10 cellular contexts compared by ENCODE assay signal in genomic region chr10:60910543-60910942, GRCh38. TPM values are rescaled to one million over a fixed set of nuclear protein-coding genes. Genes with fewer than 3 reads are reported as not detected.
A peak's percentile ranks its signal among the peaks of the same experiment; 100 is the strongest.
DNase-seq lines count a peak whose midpoint lies in the region; ATAC-seq, FAIRE-seq and TF ChIP-seq lines count a peak whose summit lies in the region.
"Had no signal": no experiment of that assay in that cellular context is flagged by ENCODE, and none has a peak within 500 bp of the region (broad histone marks: within the 10 kb centered on the region; RNA-seq: fewer than 3 reads in every experiment).

No MANE protein-coding gene starts in this region.

- 31 to 32% methylated on average over 5 of the region's 5 CpGs for WGBS in body of pancreas, 2 donors

- TF ChIP-seq POLR2A in body of pancreas (IDR thresholded peaks at IDR 0.05) = no peak

- peaks cover 16% of the 10 kb centered on the region for H3K4me1 ChIP-seq in body of pancreas

- TF ChIP-seq CTCF in GM12865 (IDR thresholded peaks at IDR 0.05; ENCODE audit: insufficient read depth, low read depth, low read length, missing control alignments) (no peak), body of pancreas (IDR thresholded peaks at IDR 0.05) (peak in 1 of 7 experiments; percentile 2), nephron (IDR thresholded peaks at IDR 0.05; ENCODE audit: unreplicated experiment in 3 of 3) (no peak)

- no peaks in the 10 kb centered on the region for H3K36me3 ChIP-seq in body of pancreas (replicated peaks in 1 of 2; ENCODE audit: insufficient read depth in 1 of 2, low read depth in 2 of 2)

- ATAC-seq in HG03432 (IDR thresholded peaks at IDR 0.05; ENCODE audit: unreplicated experiment) = peak; percentile 48
- ATAC-seq in body of pancreas = peak; percentile 87
- ATAC-seq in stimulated activated effector memory CD8-positive, alpha-beta T cell treated with anti-CD3 and anti-CD28 coated beads, Interleukin-12 subunit alpha, Interleukin-12 subunit beta, amount 100 ng/mL, for 72 hours = no peak
- no peak for ATAC-seq in GM21786 (IDR thresholded peaks at IDR 0.05; ENCODE audit: unreplicated experiment)

- no peak overlapping the region for H3K4me3 Mint-ChIP-seq in nephron
- no peak overlapping the region for H3K4me3 Mint-ChIP-seq in stimulated activated effector memory CD8-positive, alpha-beta T cell treated with anti-CD3 and anti-CD28 coated beads, Interleukin-12 subunit alpha, Interleukin-12 subunit beta, amount 100 ng/mL, for 72 hours

- peak overlapping the region in 2 of 3 experiments; percentile 3 to 51 for H3K27ac Mint-ChIP-seq in nephron
- no peak overlapping the region for H3K27ac Mint-ChIP-seq in stimulated activated effector memory CD8-positive, alpha-beta T cell treated with anti-CD3 and anti-CD28 coated beads, Interleukin-12 subunit alpha, Interleukin-12 subunit beta, amount 100 ng/mL, for 72 hours

- peak overlapping the region; percentile 43 to 80 (median 59) for H3K27ac ChIP-seq in body of pancreas
- H3K27ac ChIP-seq: C4-2B had no signal

- peaks cover 41% of the 10 kb centered on the region for H3K4me1 Mint-ChIP-seq in nephron
- H3K4me1 Mint-ChIP-seq in stimulated activated effector memory CD8-positive, alpha-beta T cell treated with anti-CD3 and anti-CD28 coated beads, Interleukin-12 subunit alpha, Interleukin-12 subunit beta, amount 100 ng/mL, for 72 hours = peaks cover 9% of the 10 kb centered on the region

- H3K9me3 Mint-ChIP-seq in nephron = peaks cover 10% of the 10 kb centered on the region
- H3K9me3 Mint-ChIP-seq in stimulated activated effector memory CD8-positive, alpha-beta T cell treated with anti-CD3 and anti-CD28 coated beads, Interleukin-12 subunit alpha, Interleukin-12 subunit beta, amount 100 ng/mL, for 72 hours = peaks cover 3% of the 10 kb centered on the region

- no peak overlapping the region for H3K4me3 ChIP-seq in GM12865 (ENCODE audit: low read depth, low read length)
- no peak overlapping the region for H3K4me3 ChIP-seq in body of pancreas

- intact Hi-C loops in body of pancreas (cut with DNase I) = no loop called here

- H3K27me3 ChIP-seq in body of pancreas = no peaks in the 10 kb centered on the region

- H3K9me3 ChIP-seq in body of pancreas = no peaks in the 10 kb centered on the region

- H3K36me3 Mint-ChIP-seq in nephron (ENCODE audit: low read depth) = peaks cover 85% of the 10 kb centered on the region
- H3K36me3 Mint-ChIP-seq in stimulated activated effector memory CD8-positive, alpha-beta T cell treated with anti-CD3 and anti-CD28 coated beads, Interleukin-12 subunit alpha, Interleukin-12 subunit beta, amount 100 ng/mL, for 72 hours = no peaks in the 10 kb centered on the region

- no peak for FAIRE-seq in RCC 7860 (lab: Jason Lieb, UNC)

- no peaks in the 10 kb centered on the region for H3K27me3 Mint-ChIP-seq in nephron (ENCODE audit: low read depth)

- peak; percentile 15 for DNase-seq in GM12865 (ENCODE audit: low read depth)
- peak; percentile 58 to 85 (median 66) for DNase-seq in body of pancreas
- DNase-seq in stimulated activated CD4-positive, alpha-beta T cell treated with anti-CD3 and anti-CD28 coated beads, Interleukin-2, amount 100 ng/mL, for 24 hours = no peak
- DNase-seq in stimulated activated effector memory CD8-positive, alpha-beta T cell treated with anti-CD3 and anti-CD28 coated beads, Interleukin-12 subunit alpha, Interleukin-12 subunit beta, amount 100 ng/mL, for 72 hours (ENCODE audit: low spot score in 2 of 2) = no peak
- DNase-seq in RCC 7860 (ENCODE audit: low spot score) = no peak
- DNase-seq: NCI-H1092 treated with DMSO at 0.1 percent for 48 hours had no signal

RNA-seq across cellular contexts. Expression of gene RHOBTB1, which starts 33.4 kb away (rescaled TPM):
- 10 to 100 TPM in 1 of 2 donors, 1 to 10 TPM in 1; 5.9 to 12.2 TPM for total RNA-seq in body of pancreas

Comparison
In these comparisons a context has a peak if more than half of its experiments do, and no peak if none do; other contexts are left out.
1. DNase-seq: peak in GM12865 (single experiment) and body of pancreas (4 of 4); none in stimulated activated CD4-positive, alpha-beta T cell treated with anti-CD3 and anti-CD28 coated beads, Interleukin-2, amount 100 ng/mL, for 24 hours (0 of 2), stimulated activated effector memory CD8-positive, alpha-beta T cell treated with anti-CD3 and anti-CD28 coated beads, Interleukin-12 subunit alpha, Interleukin-12 subunit beta, amount 100 ng/mL, for 72 hours (0 of 2) and RCC 7860 (single experiment).
2. ATAC-seq: peak in HG03432 (single experiment) and body of pancreas (single experiment); none in stimulated activated effector memory CD8-positive, alpha-beta T cell treated with anti-CD3 and anti-CD28 coated beads, Interleukin-12 subunit alpha, Interleukin-12 subunit beta, amount 100 ng/mL, for 72 hours (single experiment) and GM21786 (single experiment).